Comparison of ENCODE assay signal across 24 cellular contexts in the genomic region with DNA sequence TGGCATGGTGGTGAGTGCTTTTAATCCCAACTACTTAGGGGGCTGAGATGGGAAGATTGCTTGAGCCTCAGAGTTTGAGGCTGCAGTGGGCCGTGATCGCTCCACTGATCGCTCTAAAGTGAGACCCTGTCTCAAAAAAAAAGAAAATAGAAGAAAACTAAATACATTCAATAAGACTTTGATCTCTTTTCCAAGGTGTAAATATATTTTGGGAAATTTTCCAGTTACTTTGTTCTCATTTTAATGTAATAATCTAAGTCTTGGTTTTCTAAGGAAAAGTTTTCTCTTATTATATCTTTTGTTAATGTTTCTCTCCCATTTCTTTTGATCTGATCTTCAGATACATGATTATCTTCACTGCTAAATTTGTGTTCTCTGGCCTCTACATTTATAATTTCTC. TPM values are rescaled to one million over a fixed set of nuclear protein-coding genes. Genes with fewer than 3 reads are reported as not detected.
DNase-seq lines count a peak whose midpoint lies in the region; ATAC-seq and TF ChIP-seq lines count a peak whose summit lies in the region.
"Had no signal": no experiment of that assay in that cellular context is flagged by ENCODE, and none has a peak within 500 bp of the region (broad histone marks: within the 10 kb centered on the region; RNA-seq: fewer than 3 reads in every experiment).

No MANE protein-coding gene starts in this region.

- peaks cover 11% of the 10 kb centered on the region; the same call in 1 of the 2 replicates for H3K4me1 ChIP-seq in GM23338 (ENCODE audit: insufficient read depth)
- H3K4me1 ChIP-seq in mesodermal cell (ENCODE audit: control insufficient read depth, insufficient read depth, low read length, poor library complexity, severe bottlenecking) = peaks cover 30% of the 10 kb centered on the region
- H3K4me1 ChIP-seq in trophoblast cell (ENCODE audit: control insufficient read depth in 1 of 2, insufficient read depth in 2 of 2, low read length in 2 of 2) = peaks cover 6 to 9% of the 10 kb centered on the region in 2 experiments

- H3K4ac ChIP-seq in trophoblast cell (ENCODE audit: low read depth, low read length) = no peak overlapping the region

- H3K9me3 ChIP-seq in mesodermal cell (ENCODE audit: control insufficient read depth, low read length) = no peaks in the 10 kb centered on the region
- H3K9me3 ChIP-seq in trophoblast cell (ENCODE audit: insufficient read depth, low read depth, low read length) = no peaks in the 10 kb centered on the region
- H3K9me3 ChIP-seq: body of pancreas, Caco-2, left lung, tibial nerve had no signal

- H4K8ac ChIP-seq in trophoblast cell (ENCODE audit: low read depth, low read length) = no peak overlapping the region

- POLR2A ChIA-PET in WTC11 (lab: Charles Lee) = no interaction called here

- peaks cover 73% of the 10 kb centered on the region for H3F3A ChIP-seq in GM23338 (replicated peaks; ENCODE audit: low read depth)

- H3K4me2 ChIP-seq in GM23338 = no peak overlapping the region
- no peak overlapping the region for H3K4me2 ChIP-seq in trophoblast cell (ENCODE audit: low read length)

- no peak for ATAC-seq in GM23338
- no peak for ATAC-seq in WTC11
- ATAC-seq: body of pancreas; left lung; naive thymus-derived CD4-positive, alpha-beta T cell had no signal

- no peak overlapping the region for H3K9ac ChIP-seq in trophoblast cell (ENCODE audit: low read length)

- no peak overlapping the region for H2BK5ac ChIP-seq in trophoblast cell (ENCODE audit: low read depth, low read length, poor library complexity)

- CTCF ChIA-PET in WTC11 (lab: Charles Lee) = no interaction called here

- no peak overlapping the region for H2BK12ac ChIP-seq in trophoblast cell (ENCODE audit: low read length)

- peaks cover 99% of the 10 kb centered on the region for H3K79me2 ChIP-seq in GM23338 (replicated peaks; ENCODE audit: insufficient read depth)
- H3K79me2 ChIP-seq in trophoblast cell (ENCODE audit: control insufficient read depth, insufficient read depth, low read length, poor library complexity) = peaks cover 20% of the 10 kb centered on the region

- peak overlapping the region; percentile 29 for H3K27ac Mint-ChIP-seq in activated T-cell treated with anti-CD3 and anti-CD28 coated beads, Interleukin-2, amount 50 U/mL, for 24 hours
- H3K27ac Mint-ChIP-seq in GM23338 (no peak overlapping the region), WTC11 (peak overlapping the region; percentile 50)
- H3K27ac Mint-ChIP-seq: B cell, IgD-negative memory B cell had no signal

- no peak overlapping the region for H3K23ac ChIP-seq in trophoblast cell (ENCODE audit: low read length)

- peaks cover 46% of the 10 kb centered on the region for H3K4me1 Mint-ChIP-seq in activated T-cell treated with anti-CD3 and anti-CD28 coated beads, Interleukin-2, amount 50 U/mL, for 24 hours (ENCODE audit: low read depth)
- H3K4me1 Mint-ChIP-seq in GM23338 (peaks cover 10% of the 10 kb centered on the region), WTC11 (peaks cover 21% of the 10 kb centered on the region)

- H3K4me3 Mint-ChIP-seq in activated T-cell treated with anti-CD3 and anti-CD28 coated beads, Interleukin-2, amount 50 U/mL, for 24 hours = no peak overlapping the region
- no peak overlapping the region; the same call in 2 of the 3 replicates for H3K4me3 Mint-ChIP-seq in GM23338
- H3K4me3 Mint-ChIP-seq in WTC11 = no peak overlapping the region
- H3K4me3 Mint-ChIP-seq: B cell; IgD-negative memory B cell; naive thymus-derived CD4-positive, alpha-beta T cell had no signal

- H3K14ac ChIP-seq in trophoblast cell (ENCODE audit: low read length) = no peak overlapping the region

- H3K9me3 Mint-ChIP-seq in activated T-cell treated with anti-CD3 and anti-CD28 coated beads, Interleukin-2, amount 50 U/mL, for 24 hours = peaks cover 2% of the 10 kb centered on the region
- H3K9me3 Mint-ChIP-seq in GM23338 (no peaks in the 10 kb centered on the region), WTC11 (no peaks in the 10 kb centered on the region)

- H2AK5ac ChIP-seq in trophoblast cell (ENCODE audit: low read length) = no peak overlapping the region

- TF ChIP-seq CTCF in GM23338 (conservative IDR thresholded peaks at IDR 0.05; ENCODE audit: low read depth in 2 of 2) (no peak), WTC11 (IDR thresholded peaks at IDR 0.05) (no peak)

- H3K36me3 Mint-ChIP-seq in activated T-cell treated with anti-CD3 and anti-CD28 coated beads, Interleukin-2, amount 50 U/mL, for 24 hours (ENCODE audit: low read depth) = peaks cover 91% of the 10 kb centered on the region
- H3K36me3 Mint-ChIP-seq in GM23338 (ENCODE audit: low read depth) (peaks cover 85% of the 10 kb centered on the region), WTC11 (peaks cover 76% of the 10 kb centered on the region)
- H3K36me3 Mint-ChIP-seq: IgD-negative memory B cell had no signal

- H3K27me3 ChIP-seq in GM23338 (ENCODE audit: insufficient read depth) = no peaks in the 10 kb centered on the region
- no peaks in the 10 kb centered on the region for H3K27me3 ChIP-seq in trophoblast cell (ENCODE audit: insufficient read depth, low read length)
- H3K27me3 ChIP-seq: body of pancreas, left lung, tibial nerve had no signal

- H4K12ac ChIP-seq in trophoblast cell (ENCODE audit: low read depth, low read length) = no peak overlapping the region

- peaks cover 87% of the 10 kb centered on the region for H4K20me1 ChIP-seq in GM23338 (replicated peaks; ENCODE audit: insufficient read depth)

- no peak overlapping the region for H3K4me3 ChIP-seq in GM23338
- no peak overlapping the region for H3K4me3 ChIP-seq in mesodermal cell (ENCODE audit: extremely low read depth, insufficient read depth, low read length, poor library complexity, severe bottlenecking)
- H3K4me3 ChIP-seq in trophoblast cell (ENCODE audit: low read depth, low read length) = no peak overlapping the region
- H3K4me3 ChIP-seq: body of pancreas, left lung, tibial nerve had no signal

- H3K79me1 ChIP-seq in trophoblast cell (ENCODE audit: low read length) = no peaks in the 10 kb centered on the region

- H3K27me3 Mint-ChIP-seq in activated T-cell treated with anti-CD3 and anti-CD28 coated beads, Interleukin-2, amount 50 U/mL, for 24 hours = no peaks in the 10 kb centered on the region
- H3K27me3 Mint-ChIP-seq in GM23338 (ENCODE audit: insufficient read depth, low read depth, poor library complexity) = no peaks in the 10 kb centered on the region
- H3K27me3 Mint-ChIP-seq in WTC11 (ENCODE audit: low read depth) = no peaks in the 10 kb centered on the region
- H3K27me3 Mint-ChIP-seq: naive thymus-derived CD4-positive, alpha-beta T cell had no signal

- no peaks in the 10 kb centered on the region for H3K9me2 ChIP-seq in GM23338 (ENCODE audit: insufficient read depth)

- no peak overlapping the region for H2AFZ ChIP-seq in GM23338
- no peak overlapping the region for H2AFZ ChIP-seq in trophoblast cell (ENCODE audit: insufficient read depth, low read length, poor library complexity)

- DNase-seq in activated T-cell treated with anti-CD3 and anti-CD28 coated beads, Interleukin-2, amount 50 U/mL, for 24 hours = no peak
- DNase-seq in activated T-cell treated with anti-CD3 and anti-CD28 coated beads for 4 hours = no peak
- DNase-seq in GM23338 (ENCODE audit: low spot score) = no peak
- DNase-seq in WTC11 (ENCODE audit: low spot score) = no peak
- no peak for DNase-seq in KG1 (lab: John Stamatoyannopoulos, UW)
- DNase-seq in trophoblast cell = no peak
- no peak for DNase-seq in NCI-H1930 (lab: John Stamatoyannopoulos, UW)
- DNase-seq: activated CD4-positive, alpha-beta T cell treated with anti-CD3 and anti-CD28 coated beads for 48 hours; body of pancreas; Caco-2; DMS79; GDM1; left lung; midbrain; naive thymus-derived CD4-positive, alpha-beta T cell; NCI-H2081 treated with DMSO at 0.1 percent for 48 hours; NCI-H345; NCI-H748 treated with DMSO at 0.1 percent for 48 hours; RPMI8226; stimulated activated CD4-positive, alpha-beta T cell treated with anti-CD3 and anti-CD28 coated beads, Interleukin-2, amount 100 ng/mL, for 24 hours had no signal

- H2BK120ac ChIP-seq in trophoblast cell (ENCODE audit: insufficient read depth, low read length, poor library complexity) = no peak overlapping the region

- no peak overlapping the region for H4K91ac ChIP-seq in trophoblast cell (ENCODE audit: low read depth, low read length)

- 0 out of 2 replicates have a peak overlapping the region, but pooled peaks have one; percentile 23 for H3K27ac ChIP-seq in GM23338 (ENCODE audit: low read depth)
- H3K27ac ChIP-seq in mesodermal cell (ENCODE audit: low read depth, low read length, severe bottlenecking) = peak overlapping the region; percentile 23
- no peak overlapping the region for H3K27ac ChIP-seq in trophoblast cell (ENCODE audit: low read depth, low read length)
- H3K27ac ChIP-seq: body of pancreas, left lung, tibial nerve had no signal

- H3K36me3 ChIP-seq in GM23338 (ENCODE audit: insufficient read depth) (peaks cover 98% of the 10 kb centered on the region), mesodermal cell (ENCODE audit: control insufficient read depth, insufficient read depth, low read length) (peaks cover 100% of the 10 kb centered on the region), trophoblast cell (ENCODE audit: control insufficient read depth in 1 of 2, insufficient read depth in 2 of 2, low read length in 2 of 2) (peaks cover 58 to 71% of the 10 kb centered on the region in 2 experiments)

- 100% methylated on average over 2 of the region's 3 CpGs; no CpG with 5 or more reads in 1 of the 2 experiments for WGBS in mesodermal cell (ENCODE audit: insufficient coverage in 2 of 2), 2 experiments
- WGBS in trophoblast cell (ENCODE audit: extremely low coverage, insufficient coverage, insufficient read length) = no CpG with 5 or more reads among the region's 3 CpGs

- no peak overlapping the region for H3K18ac ChIP-seq in trophoblast cell (ENCODE audit: low read length)

TF ChIP-seq in WTC11, 78 proteins besides CTCF, POLR2A, EP300 and RAD21:
- TF ChIP-seq OVOL2 (CRISPR knock-in tag; IDR thresholded peaks at IDR 0.05; ENCODE audit: borderline replicate concordance) (no peak), NFYB (CRISPR knock-in tag; conservative IDR thresholded peaks at IDR 0.05; ENCODE audit: low read depth) (no peak), TCF7 (CRISPR knock-in tag; IDR thresholded peaks at IDR 0.05; ENCODE audit: low read depth) (no peak)

RNA-seq across cellular contexts. Expression of gene LDLR, which starts 9.6 kb away (rescaled TPM):
- 160 and 180 TPM in 2 replicates for total RNA-seq in GM23338 (2014; rRNA removed; shearing (Covaris generic))
- polyA plus RNA-seq in GM23338 (2016; fragmentation: Nextera tagmentation; extraction: Ambion mirVana) = 57.6 and 59.3 TPM in 2 replicates
- total RNA-seq in WTC11 (2021) = 93.5 to 98.9 TPM (median 97.8 TPM) in 3 replicates
- 180 TPM for polyA plus RNA-seq in mesodermal cell (2013, experiment 1 of 2)
- 159 TPM for polyA plus RNA-seq in mesodermal cell (2013, experiment 2 of 2)
- polyA plus RNA-seq in trophoblast cell (2013) = 105 and 112 TPM in 2 replicates

RNA-seq across cellular contexts. Expression of gene SPC24, which starts 56.7 kb away (rescaled TPM):
- 38.7 and 42.2 TPM in 2 replicates for total RNA-seq in GM23338 (2014; rRNA removed; shearing (Covaris generic))
- 40.6 and 41.8 TPM in 2 replicates for polyA plus RNA-seq in GM23338 (2016; fragmentation: Nextera tagmentation; extraction: Ambion mirVana)
- 52.0 to 62.2 TPM (median 58.3 TPM) in 3 replicates for total RNA-seq in WTC11 (2021)
- polyA plus RNA-seq in mesodermal cell (2013, experiment 1 of 2) = 22.4 TPM
- 22.7 TPM for polyA plus RNA-seq in mesodermal cell (2013, experiment 2 of 2)
- polyA plus RNA-seq in trophoblast cell (2013) = 9.0 and 11.0 TPM in 2 replicates
- polyA plus RNA-seq: IgD-negative memory B cell had no signal
